ENCODE assay signal across 26 cellular contexts in the genomic region with DNA sequence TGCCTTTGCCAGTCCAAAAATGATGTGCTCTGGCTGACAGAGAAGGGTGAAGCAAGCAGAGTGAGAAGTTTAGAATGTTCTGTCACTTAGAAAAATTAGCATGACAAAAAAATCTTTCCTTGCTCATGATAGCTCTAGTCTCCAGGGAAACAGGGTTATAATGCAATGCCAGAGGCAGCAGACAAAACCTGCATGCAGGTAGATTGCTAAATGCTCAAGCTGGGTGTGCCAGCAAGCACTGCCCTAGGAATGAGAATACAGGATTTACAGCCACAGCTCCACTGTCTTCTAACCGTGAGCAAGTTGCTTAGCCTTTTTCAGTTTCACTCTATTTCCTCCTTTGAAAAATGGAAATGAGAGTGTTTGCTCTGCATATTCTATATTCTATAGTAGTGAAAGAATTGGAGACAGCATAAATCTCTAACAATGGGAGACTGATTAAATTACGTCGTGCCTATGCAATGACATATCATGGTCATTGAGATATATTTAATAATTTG.
"Had no signal": no experiment of that assay in that cellular context is flagged by ENCODE, and none has a peak within 500 bp of the region (broad histone marks: within the 10 kb centered on the region; RNA-seq: fewer than 3 reads in every experiment).

No MANE protein-coding gene starts in this region.

- ATAC-seq: activated CD4-positive, alpha-beta T cell treated with anti-CD3 and anti-CD28 coated beads for 36 hours; activated T-helper 17 cell treated with anti-CD3 and anti-CD28 coated beads, Interleukin-2, amount 50 U/mL, for 72 hours; T-cell had no signal

- H3K36me3 Mint-ChIP-seq: activated naive CD4-positive, alpha-beta T cell treated with anti-CD3 and anti-CD28 coated beads, Interleukin-2, amount 10 ng/mL, durations not matched to agents 7 days and 5 days; activated naive CD8-positive, alpha-beta T cell treated with anti-CD3 and anti-CD28 coated beads for 36 hours; T-cell had no signal

- H3K27me3 Mint-ChIP-seq: IgD-negative memory B cell had no signal

- H3K9me3 ChIP-seq: MG63 had no signal

- H3K27ac Mint-ChIP-seq: activated CD4-positive, alpha-beta memory T cell treated with anti-CD3 and anti-CD28 coated beads, Interleukin-2, amount 10 ng/mL, durations not matched to agents 7 days and 5 days; activated CD4-positive, alpha-beta T cell treated with anti-CD3 and anti-CD28 coated beads for 36 hours; activated naive CD4-positive, alpha-beta T cell treated with anti-CD3 and anti-CD28 coated beads, Interleukin-2, amount 10 ng/mL, durations not matched to agents 7 days and 5 days; activated naive CD8-positive, alpha-beta T cell treated with anti-CD3 and anti-CD28 coated beads for 36 hours; activated T-helper 17 cell treated with anti-CD3 and anti-CD28 coated beads, Interleukin-2, amount 50 U/mL, for 72 hours; IgD-negative memory B cell; T-cell had no signal

- DNase-seq: activated CD4-positive, alpha-beta memory T cell treated with anti-CD3 and anti-CD28 coated beads, Interleukin-2, amount 10 ng/mL, durations not matched to agents 7 days and 5 days; activated CD4-positive, alpha-beta T cell treated with anti-CD3 and anti-CD28 coated beads for 36 hours; activated CD4-positive, alpha-beta T cell treated with anti-CD3 and anti-CD28 coated beads, Interleukin-2, amount 50 U/mL, for 1 hour; activated gamma-delta T cell treated with Interleukin-2 at 50 U/mL for 16 hours; activated naive CD4-positive, alpha-beta T cell treated with anti-CD3 and anti-CD28 coated beads, Interleukin-2, amount 10 ng/mL, durations not matched to agents 7 days and 5 days; activated naive CD8-positive, alpha-beta T cell treated with anti-CD3 and anti-CD28 coated beads for 36 hours; activated T-cell treated with anti-CD3 and anti-CD28 coated beads for 4 hours; activated T-cell treated with anti-CD3 and anti-CD28 coated beads, Interleukin-2, amount 50 U/mL, for 48 hours; cerebellar nuclear complex; MG63; NCI-H1105; NCI-H146; NCI-H1930; NCI-H2171; NCI-H2227 treated with DMSO at 0.1 percent for 48 hours; NCI-H446 treated with DMSO at 0.1 percent for 48 hours; NCI-H524 treated with DMSO at 0.1 percent for 48 hours; SIG-M5; T-cell; T-helper 2 cell; T1000 had no signal

- FAIRE-seq: TTC549 had no signal

- H3K27ac ChIP-seq: SK-N-MC, VCaP had no signal

- H3K4me3 ChIP-seq: MG63, SK-N-MC had no signal

- H3K36me3 ChIP-seq: MG63 had no signal

- H3K4me1 Mint-ChIP-seq: activated CD4-positive, alpha-beta memory T cell treated with anti-CD3 and anti-CD28 coated beads, Interleukin-2, amount 10 ng/mL, durations not matched to agents 7 days and 5 days; activated CD4-positive, alpha-beta T cell treated with anti-CD3 and anti-CD28 coated beads for 36 hours; activated naive CD4-positive, alpha-beta T cell treated with anti-CD3 and anti-CD28 coated beads, Interleukin-2, amount 10 ng/mL, durations not matched to agents 7 days and 5 days; activated naive CD8-positive, alpha-beta T cell treated with anti-CD3 and anti-CD28 coated beads for 36 hours; activated T-helper 17 cell treated with anti-CD3 and anti-CD28 coated beads, Interleukin-2, amount 50 U/mL, for 72 hours; IgD-negative memory B cell; T-cell had no signal

- H3K9me3 Mint-ChIP-seq: activated CD4-positive, alpha-beta memory T cell treated with anti-CD3 and anti-CD28 coated beads, Interleukin-2, amount 10 ng/mL, durations not matched to agents 7 days and 5 days; activated naive CD4-positive, alpha-beta T cell treated with anti-CD3 and anti-CD28 coated beads, Interleukin-2, amount 10 ng/mL, durations not matched to agents 7 days and 5 days; activated naive CD8-positive, alpha-beta T cell treated with anti-CD3 and anti-CD28 coated beads for 36 hours; activated T-helper 17 cell treated with anti-CD3 and anti-CD28 coated beads, Interleukin-2, amount 50 U/mL, for 72 hours; T-cell had no signal

- H3K4me3 Mint-ChIP-seq: activated CD4-positive, alpha-beta memory T cell treated with anti-CD3 and anti-CD28 coated beads, Interleukin-2, amount 10 ng/mL, durations not matched to agents 7 days and 5 days; activated CD4-positive, alpha-beta T cell treated with anti-CD3 and anti-CD28 coated beads for 36 hours; activated naive CD4-positive, alpha-beta T cell treated with anti-CD3 and anti-CD28 coated beads, Interleukin-2, amount 10 ng/mL, durations not matched to agents 7 days and 5 days; activated naive CD8-positive, alpha-beta T cell treated with anti-CD3 and anti-CD28 coated beads for 36 hours; activated T-helper 17 cell treated with anti-CD3 and anti-CD28 coated beads, Interleukin-2, amount 50 U/mL, for 72 hours; IgD-negative memory B cell; T-cell had no signal
